ENCODE assay signal across 28 cellular contexts in genomic region chr3:181017690-181018089, GRCh38.
"Had no signal": no experiment of that assay in that cellular context is flagged by ENCODE, and none has a peak within 500 bp of the region (broad histone marks: within the 10 kb centered on the region; RNA-seq: fewer than 3 reads in every experiment).

No MANE protein-coding gene starts in this region.

- H3K4me3 ChIP-seq: left ventricle myocardium inferior, ovary, prostate gland, thyroid gland, upper lobe of right lung had no signal

- H3K36me3 ChIP-seq: brain microvascular endothelial cell, left ventricle myocardium inferior, neutrophil, ovary, prostate gland, thyroid gland, upper lobe of right lung had no signal

- H3K9me3 ChIP-seq: left ventricle myocardium inferior, neutrophil, ovary, prostate gland, thyroid gland, upper lobe of right lung had no signal

- H3K4me3 Mint-ChIP-seq: activated CD4-positive, alpha-beta T cell treated with anti-CD3 and anti-CD28 coated beads, Interleukin-2, amount 10 ng/mL, durations not matched to agents 7 days and 5 days; activated CD8-positive, alpha-beta memory T cell treated with anti-CD3 and anti-CD28 coated beads, Interleukin-2, amount 10 ng/mL, durations not matched to agents 7 days and 5 days; activated CD8-positive, alpha-beta T cell treated with anti-CD3 and anti-CD28 coated beads for 36 hours; activated naive CD4-positive, alpha-beta T cell treated with anti-CD3 and anti-CD28 coated beads, Interleukin-2, amount 50 U/mL, for 24 hours; immature natural killer cell; mesothelial cell of epicardium; natural killer cell; stimulated activated naive CD8-positive, alpha-beta T cell treated with anti-CD3 and anti-CD28 coated beads, Interleukin-15, Interleukin-2, amounts not matched to agents 100 ng/mL and 50 ng/mL, for 24 hours; T-helper 1 cell treated with Interleukin-12 subunit alpha and Interleukin-12 subunit beta and Interleukin-4 antibody, amounts not matched to agents 30 μg/mL and 1 μg/mL, for 36 hours had no signal

- DNase-seq: activated CD4-positive, alpha-beta T cell treated with anti-CD3 and anti-CD28 coated beads, Interleukin-2, amount 10 ng/mL, durations not matched to agents 7 days and 5 days; activated CD4-positive, CD25-positive, alpha-beta regulatory T cell treated with anti-CD3 and anti-CD28 coated beads, Interleukin-2, amount 50 U/mL, for 72 hours; activated CD8-positive, alpha-beta memory T cell treated with anti-CD3 and anti-CD28 coated beads, Interleukin-2, amount 10 ng/mL, durations not matched to agents 7 days and 5 days; activated CD8-positive, alpha-beta T cell treated with anti-CD3 and anti-CD28 coated beads for 36 hours; activated gamma-delta T cell; activated T-cell treated with anti-CD3 and anti-CD28 coated beads for 4 hours; aorta; brain microvascular endothelial cell; caudate nucleus; dermis blood vessel endothelial cell; effector CD8-positive, alpha-beta T cell; foreskin keratinocyte; immature natural killer cell; kidney glomerular epithelial cell; left ventricle myocardium inferior; natural killer cell; ovary; stimulated activated CD4-positive, alpha-beta T cell treated with anti-CD3 and anti-CD28 coated beads, Interleukin-4, amount 100 ng/mL, for 24 hours; substantia nigra; thyroid gland; upper lobe of right lung had no signal

- H3K9me3 Mint-ChIP-seq: activated CD8-positive, alpha-beta T cell treated with anti-CD3 and anti-CD28 coated beads for 36 hours; stimulated activated naive CD8-positive, alpha-beta T cell treated with anti-CD3 and anti-CD28 coated beads, Interleukin-15, Interleukin-2, amounts not matched to agents 100 ng/mL and 50 ng/mL, for 24 hours had no signal

- H3K27ac Mint-ChIP-seq: activated CD4-positive, alpha-beta T cell treated with anti-CD3 and anti-CD28 coated beads, Interleukin-2, amount 10 ng/mL, durations not matched to agents 7 days and 5 days; activated CD8-positive, alpha-beta memory T cell treated with anti-CD3 and anti-CD28 coated beads, Interleukin-2, amount 10 ng/mL, durations not matched to agents 7 days and 5 days; activated CD8-positive, alpha-beta T cell treated with anti-CD3 and anti-CD28 coated beads for 36 hours; activated naive CD4-positive, alpha-beta T cell treated with anti-CD3 and anti-CD28 coated beads, Interleukin-2, amount 50 U/mL, for 24 hours; immature natural killer cell; mesothelial cell of epicardium; natural killer cell; stimulated activated naive CD8-positive, alpha-beta T cell treated with anti-CD3 and anti-CD28 coated beads, Interleukin-15, Interleukin-2, amounts not matched to agents 100 ng/mL and 50 ng/mL, for 24 hours; T-helper 1 cell treated with Interleukin-12 subunit alpha and Interleukin-12 subunit beta and Interleukin-4 antibody, amounts not matched to agents 30 μg/mL and 1 μg/mL, for 36 hours had no signal

- H3K4me1 ChIP-seq: foreskin keratinocyte, left ventricle myocardium inferior, prostate gland, thyroid gland, upper lobe of right lung had no signal

- H3K27me3 Mint-ChIP-seq: activated CD4-positive, alpha-beta T cell treated with anti-CD3 and anti-CD28 coated beads, Interleukin-2, amount 10 ng/mL, durations not matched to agents 7 days and 5 days; activated CD8-positive, alpha-beta memory T cell treated with anti-CD3 and anti-CD28 coated beads, Interleukin-2, amount 10 ng/mL, durations not matched to agents 7 days and 5 days had no signal

- H3K36me3 Mint-ChIP-seq: activated CD8-positive, alpha-beta memory T cell treated with anti-CD3 and anti-CD28 coated beads, Interleukin-2, amount 10 ng/mL, durations not matched to agents 7 days and 5 days; immature natural killer cell; mesothelial cell of epicardium had no signal

- H3K27me3 ChIP-seq: brain microvascular endothelial cell, foreskin keratinocyte, neutrophil, thyroid gland, upper lobe of right lung had no signal

- H3K27ac ChIP-seq: brain microvascular endothelial cell, foreskin keratinocyte, left ventricle myocardium inferior, neutrophil, ovary, prostate gland, thyroid gland, upper lobe of right lung, VCaP had no signal

- H3K4me1 Mint-ChIP-seq: activated CD4-positive, alpha-beta T cell treated with anti-CD3 and anti-CD28 coated beads, Interleukin-2, amount 10 ng/mL, durations not matched to agents 7 days and 5 days; activated CD8-positive, alpha-beta memory T cell treated with anti-CD3 and anti-CD28 coated beads, Interleukin-2, amount 10 ng/mL, durations not matched to agents 7 days and 5 days; activated naive CD4-positive, alpha-beta T cell treated with anti-CD3 and anti-CD28 coated beads, Interleukin-2, amount 50 U/mL, for 24 hours; immature natural killer cell; mesothelial cell of epicardium; natural killer cell had no signal

- ATAC-seq: activated CD8-positive, alpha-beta memory T cell treated with anti-CD3 and anti-CD28 coated beads, Interleukin-2, amount 10 ng/mL, durations not matched to agents 7 days and 5 days; activated CD8-positive, alpha-beta T cell treated with anti-CD3 and anti-CD28 coated beads for 36 hours; foreskin keratinocyte; upper lobe of right lung had no signal
